8 cellular contexts compared by ENCODE assay signal in genomic region chr6:104940881-104941693, GRCh38. TPM values are rescaled to one million over a fixed set of nuclear protein-coding genes. Genes with fewer than 3 reads are reported as not detected.
DNase-seq lines count a peak whose midpoint lies in the region; ATAC-seq and TF ChIP-seq lines count a peak whose summit lies in the region.

No MANE protein-coding gene starts in this region.

- H3K9ac ChIP-seq in endodermal cell (ENCODE audit: extremely low read depth, low read length, poor library complexity, severe bottlenecking) = peak overlapping the region; percentile 86

- 0 to 1% methylated on average over 51 to 103 of the region's 103 CpGs for WGBS in endodermal cell (ENCODE audit: insufficient coverage in 1 of 2, insufficient read length in 1 of 2), 2 experiments

- peak overlapping the region; percentile 91 for H3K27ac ChIP-seq in endodermal cell (ENCODE audit: low read depth, low read length)

- ATAC-seq in HG02610 (IDR thresholded peaks at IDR 0.05; ENCODE audit: unreplicated experiment) (peak; percentile 92), mucosa of descending colon (peak; percentile 23)

- H3K4me3 ChIP-seq in GM08714 (ENCODE audit: low read length) = peak overlapping the region; percentile 85
- peak overlapping the region; percentile 91 for H3K4me3 ChIP-seq in endodermal cell (ENCODE audit: low read length)
- H3K4me3 ChIP-seq in mucosa of descending colon = no peak overlapping the region

- peak; percentile 89 for TF ChIP-seq CTCF in endodermal cell (conservative IDR thresholded peaks at IDR 0.05)
- TF ChIP-seq CTCF in mucosa of descending colon (IDR thresholded peaks at IDR 0.05) = no peak

- no peaks in the 10 kb centered on the region for H3K4me1 ChIP-seq in endodermal cell (ENCODE audit: control insufficient read depth, insufficient read depth, low read length)
- no peaks in the 10 kb centered on the region for H3K4me1 ChIP-seq in mucosa of descending colon (ENCODE audit: low read depth)

- intact Hi-C loops in mucosa of descending colon (cut with DNase I, micrococcal nuclease) = no loop called here

- peak; percentile 43 for DNase-seq in activated CD4-positive, CD25-positive, alpha-beta regulatory T cell treated with anti-CD3 and anti-CD28 coated beads, Interleukin-2, amount 50 U/mL, for 72 hours
- DNase-seq in endodermal cell (peak; percentile 92), mucosa of descending colon (peak in 2 of 3 donors; percentile 35 to 37), superior temporal gyrus (ENCODE audit: extremely low spot score) (peak; percentile 18), NCI-H510A (lab: John Stamatoyannopoulos, UW) (no peak), HCEC 1CT (no peak)

- H3K4me3 Mint-ChIP-seq in endodermal cell = peak overlapping the region; percentile 78

- peaks cover 6% of the 10 kb centered on the region for H3K9me3 Mint-ChIP-seq in endodermal cell

- H3K27ac Mint-ChIP-seq in endodermal cell = peak overlapping the region; percentile 92

- no peaks in the 10 kb centered on the region for H3K36me3 Mint-ChIP-seq in endodermal cell (ENCODE audit: low read depth)

- H3K4me1 Mint-ChIP-seq in endodermal cell = peaks cover 11% of the 10 kb centered on the region

- H3K27me3 Mint-ChIP-seq in endodermal cell (ENCODE audit: insufficient read depth) = no peaks in the 10 kb centered on the region

- no peaks in the 10 kb centered on the region for H3K27me3 ChIP-seq in endodermal cell (ENCODE audit: control insufficient read depth, insufficient read depth, low read length, poor library complexity, severe bottlenecking)

- H3K36me3 ChIP-seq in endodermal cell (ENCODE audit: control insufficient read depth, insufficient read depth, low read length) (no peaks in the 10 kb centered on the region), mucosa of descending colon (ENCODE audit: low read depth) (no peaks in the 10 kb centered on the region)

- H3K9me3 ChIP-seq in endodermal cell (ENCODE audit: control insufficient read depth, low read length) (no peaks in the 10 kb centered on the region), mucosa of descending colon (no peaks in the 10 kb centered on the region)

RNA-seq across cellular contexts. Expression of gene LIN28B, which starts 15.8 kb away (rescaled TPM):
- total RNA-seq in endodermal cell (10 to 100 TPM; 65.1 to 65.3 TPM), mucosa of descending colon (not detected)
- polyA plus RNA-seq in endodermal cell (2013, experiment 1 of 2) = 46.4 TPM
- polyA plus RNA-seq in endodermal cell (2013, experiment 2 of 2) = 46.7 TPM

Comparison
In these comparisons a context has a peak if more than half of its experiments do, and no peak if none do; other contexts are left out.
1. DNase-seq: peak in activated CD4-positive, CD25-positive, alpha-beta regulatory T cell treated with anti-CD3 and anti-CD28 coated beads, Interleukin-2, amount 50 U/mL, for 72 hours (single experiment), endodermal cell (single experiment), mucosa of descending colon (2 of 3) and superior temporal gyrus (single experiment); none in NCI-H510A (single experiment) and HCEC 1CT (single experiment).
2. RNA of gene LIN28B, which starts 15.8 kb away (total RNA-seq): 65.1 to 65.3 TPM in endodermal cell; not detected in mucosa of descending colon; every median in the first group is over 10 times any median in the second.